ENCODE assay signal across 8 cellular contexts in genomic region chr19:19224852-19225494, GRCh38. TPM values are rescaled to one million over a fixed set of nuclear protein-coding genes. Genes with fewer than 3 reads are reported as not detected.
DNase-seq lines count a peak whose midpoint lies in the region; ATAC-seq and TF ChIP-seq lines count a peak whose summit lies in the region.

No MANE protein-coding gene starts in this region.

- H3K9ac ChIP-seq in liver (ENCODE audit: low read depth in 1 of 2, low read length in 2 of 2), result no peak overlapping the region

- peak overlapping the region; percentile 75 for H3K4me3 Mint-ChIP-seq in central memory CD8-positive, alpha-beta T cell

- no peak overlapping the region for H3K27ac Mint-ChIP-seq in central memory CD8-positive, alpha-beta T cell (ENCODE audit: low read depth)

- no peaks in the 10 kb centered on the region for H3K9me3 Mint-ChIP-seq in central memory CD8-positive, alpha-beta T cell

- DNase-seq in GM13976 (ENCODE audit: low spot score) (peak; percentile 92), NCI-H146 (lab: John Stamatoyannopoulos, UW) (peak; percentile 87)
- peak; percentile 46 for DNase-seq in activated CD4-positive, CD25-positive, alpha-beta regulatory T cell treated with anti-CD3 and anti-CD28 coated beads, Interleukin-2, amount 50 U/mL, for 16 hours (ENCODE audit: low read depth, low spot score)
- peak; percentile 58 to 65 for DNase-seq in central memory CD8-positive, alpha-beta T cell (ENCODE audit: low spot score in 2 of 2)
- peak; percentile 47 to 65 (median 57) for DNase-seq in stimulated activated CD4-positive, alpha-beta T cell treated with anti-CD3 and anti-CD28 coated beads, TNF-alpha, amount 100 ng/mL, for 4 hours (ENCODE audit: low read depth in 3 of 3)

- in situ Hi-C loops in GM13976 (cut with MboI; ENCODE audit: low sequenced_read_pairs, unreplicated experiment), result no loop called here

- H3K27ac ChIP-seq in liver (ENCODE audit: low read depth in 1 of 2, low read length in 2 of 2), result no peak overlapping the region

- H3K36me3 ChIP-seq in liver (ENCODE audit: control insufficient read depth in 4 of 4, insufficient read depth in 3 of 4, low read depth in 1 of 4, low read length in 3 of 4), result no peaks in the 10 kb centered on the region

- H3K36me3 Mint-ChIP-seq in central memory CD8-positive, alpha-beta T cell (ENCODE audit: insufficient read depth), result no peaks in the 10 kb centered on the region

- peaks cover 5 to 20% (median 15%) of the 10 kb centered on the region in 4 donors for H3K4me1 ChIP-seq in liver (ENCODE audit: control insufficient read depth in 4 of 4, insufficient read depth in 4 of 4, low read length in 3 of 4)

- H3K27me3 Mint-ChIP-seq in central memory CD8-positive, alpha-beta T cell, result peaks cover 28% of the 10 kb centered on the region

- peak; percentile 96 for ATAC-seq in central memory CD8-positive, alpha-beta T cell (replicated peaks; ENCODE audit: extremely low read depth, poor library complexity, severe bottlenecking)
- ATAC-seq in HG03280 (IDR thresholded peaks at IDR 0.05; ENCODE audit: unreplicated experiment), result no peak
- no peak for ATAC-seq in SK-N-SH treated with all-trans-retinoic acid at 6 μM for 48 hours

- H3K4me3 ChIP-seq in liver (ENCODE audit: low read depth in 1 of 3, low read length in 3 of 3), result peak overlapping the region; percentile 12 to 48 (median 34)

- TF ChIP-seq RAD21 in liver (IDR thresholded peaks at IDR 0.05), result peak; percentile 58 to 73

- TF ChIP-seq CTCF in GM13976 (IDR thresholded peaks at IDR 0.05; ENCODE audit: borderline replicate concordance, control extremely low read depth, extremely low read depth, insufficient read depth, missing control alignments), result peak; percentile 79
- TF ChIP-seq CTCF in liver (IDR thresholded peaks at IDR 0.05; ENCODE audit: low read depth, low read length, missing input control), result peak; percentile 51

- WGBS in liver, result 2% methylated on average over 59 of the region's 59 CpGs

- peaks cover 5% of the 10 kb centered on the region for H3K4me1 Mint-ChIP-seq in central memory CD8-positive, alpha-beta T cell

- no peaks in the 10 kb centered on the region for H3K9me3 ChIP-seq in liver (ENCODE audit: control insufficient read depth in 4 of 4, low read length in 3 of 4)

- peaks cover 0 to 5% (median 0%) of the 10 kb centered on the region in 4 donors for H3K27me3 ChIP-seq in liver (ENCODE audit: control insufficient read depth in 4 of 4, insufficient read depth in 4 of 4, low read length in 3 of 4)

TF ChIP-seq in liver, 16 proteins besides CTCF, POLR2A, EP300 and RAD21:
- TF ChIP-seq EGR1 (IDR thresholded peaks at IDR 0.05; ENCODE audit: low read depth in 2 of 2) (no peak), MAX (IDR thresholded peaks at IDR 0.05) (no peak), NR2F2 (IDR thresholded peaks at IDR 0.05) (no peak)

TF ChIP-seq in SK-N-SH treated with all-trans-retinoic acid at 6 μM for 48 hours, 23 proteins besides CTCF, POLR2A, EP300 and RAD21:
- TF ChIP-seq ISL1 (CRISPR knock-in tag; IDR thresholded peaks at IDR 0.05) (no peak), TSHZ2 (CRISPR knock-in tag; IDR thresholded peaks at IDR 0.05) (no peak), SNAI2 (CRISPR knock-in tag; IDR thresholded peaks at IDR 0.05) (no peak), POU6F1 (CRISPR knock-in tag; IDR thresholded peaks at IDR 0.05; ENCODE audit: borderline replicate concordance, low read depth) (no peak), ZNF70 (CRISPR knock-in tag; IDR thresholded peaks at IDR 0.05) (no peak), PPARA (CRISPR knock-in tag; IDR thresholded peaks at IDR 0.05; ENCODE audit: borderline replicate concordance) (no peak), ARNTL (CRISPR knock-in tag; IDR thresholded peaks at IDR 0.05; ENCODE audit: borderline replicate concordance, low read depth) (no peak), CSDC2 (CRISPR knock-in tag; IDR thresholded peaks at IDR 0.05) (no peak), CREB5 (CRISPR knock-in tag; IDR thresholded peaks at IDR 0.05; ENCODE audit: low read depth) (no peak)

RNA-seq across cellular contexts. Expression of gene NCAN, which starts 13.2 kb away (rescaled TPM):
- not detected for total RNA-seq in liver
- polyA plus RNA-seq in liver, result under 1 TPM in 1 of 2 donors, not detected in 1; 0.06 TPM

RNA-seq across cellular contexts. Expression of gene NR2C2AP, which starts 21.8 kb away (rescaled TPM):
- 1 to 10 TPM; 3.4 to 4.4 TPM for total RNA-seq in liver
- polyA plus RNA-seq in liver, result 1 to 10 TPM; 3.7 to 5.7 TPM

RNA-seq across cellular contexts. Expression of gene RFXANK, which starts 32.9 kb away (rescaled TPM):
- total RNA-seq in liver, result 10 to 100 TPM in 1 of 2 donors, 1 to 10 TPM in 1; 8.9 to 27.8 TPM
- 10 to 100 TPM; 18.1 to 19.8 TPM for polyA plus RNA-seq in liver

RNA-seq across cellular contexts. Expression of gene BORCS8, which starts 33.0 kb away (rescaled TPM):
- 1 to 10 TPM; 7.6 to 7.8 TPM for total RNA-seq in liver
- 10 to 100 TPM; 10.9 to 13.5 TPM for polyA plus RNA-seq in liver

RNA-seq across cellular contexts. Expression of gene TM6SF2, which starts 48.1 kb away (rescaled TPM):
- 1 to 10 TPM; 1.7 to 7.1 TPM for total RNA-seq in liver
- polyA plus RNA-seq in liver, result 10 to 100 TPM; 12.4 to 33.0 TPM
